1 cellular context compared by ENCODE assay signal in the genomic region with DNA sequence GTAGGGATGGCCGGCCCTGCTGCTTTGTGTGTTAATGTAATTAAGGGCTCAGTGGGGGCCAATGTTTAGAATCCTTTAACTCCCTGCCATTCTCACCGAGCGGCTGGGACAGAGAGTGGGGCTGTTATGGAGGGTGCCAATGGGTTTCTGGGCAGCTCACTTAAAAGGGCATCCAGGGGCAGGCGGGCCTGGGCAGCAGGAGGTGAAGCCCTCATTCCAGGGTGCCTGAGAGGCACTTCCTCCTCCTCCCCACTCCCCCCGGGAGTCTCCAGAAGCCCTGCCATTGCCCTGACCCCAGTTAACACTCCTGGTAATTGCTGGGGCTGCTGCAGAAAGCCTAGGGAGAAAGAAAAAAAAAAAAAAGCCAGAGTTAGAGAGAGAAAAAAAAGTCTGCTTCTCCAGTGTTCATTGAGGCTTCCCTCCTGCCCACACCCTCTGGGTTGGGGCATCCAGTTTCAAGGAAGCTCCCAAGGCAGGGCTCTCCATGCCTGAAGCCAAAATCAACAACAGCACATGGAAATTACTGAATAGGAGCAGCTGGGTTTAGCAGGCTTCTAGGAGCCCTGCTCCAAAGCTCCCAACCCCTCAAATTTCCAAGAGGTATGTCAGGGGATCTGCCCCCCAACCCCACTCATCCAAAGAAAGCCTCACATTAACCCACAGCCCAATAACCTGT.
TF ChIP-seq lines count a peak whose summit lies in the region.

No MANE protein-coding gene starts in this region.

TF ChIP-seq in HEK293, 187 proteins besides CTCF, POLR2A, EP300 and RAD21 (continued from another document and continues in another):
- TF ChIP-seq, protein P1, sequence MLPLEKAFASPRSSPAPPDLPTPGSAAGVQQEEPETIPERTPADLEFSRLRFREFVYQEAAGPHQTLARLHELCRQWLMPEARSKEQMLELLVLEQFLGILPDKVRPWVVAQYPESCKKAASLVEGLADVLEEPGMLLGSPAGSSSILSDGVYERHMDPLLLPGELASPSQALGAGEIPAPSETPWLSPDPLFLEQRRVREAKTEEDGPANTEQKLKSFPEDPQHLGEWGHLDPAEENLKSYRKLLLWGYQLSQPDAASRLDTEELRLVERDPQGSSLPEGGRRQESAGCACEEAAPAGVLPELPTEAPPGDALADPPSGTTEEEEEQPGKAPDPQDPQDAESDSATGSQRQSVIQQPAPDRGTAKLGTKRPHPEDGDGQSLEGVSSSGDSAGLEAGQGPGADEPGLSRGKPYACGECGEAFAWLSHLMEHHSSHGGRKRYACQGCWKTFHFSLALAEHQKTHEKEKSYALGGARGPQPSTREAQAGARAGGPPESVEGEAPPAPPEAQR (tag by site-specific recombination; IDR thresholded peaks at IDR 0.05): no peak
- TF ChIP-seq, protein P2, sequence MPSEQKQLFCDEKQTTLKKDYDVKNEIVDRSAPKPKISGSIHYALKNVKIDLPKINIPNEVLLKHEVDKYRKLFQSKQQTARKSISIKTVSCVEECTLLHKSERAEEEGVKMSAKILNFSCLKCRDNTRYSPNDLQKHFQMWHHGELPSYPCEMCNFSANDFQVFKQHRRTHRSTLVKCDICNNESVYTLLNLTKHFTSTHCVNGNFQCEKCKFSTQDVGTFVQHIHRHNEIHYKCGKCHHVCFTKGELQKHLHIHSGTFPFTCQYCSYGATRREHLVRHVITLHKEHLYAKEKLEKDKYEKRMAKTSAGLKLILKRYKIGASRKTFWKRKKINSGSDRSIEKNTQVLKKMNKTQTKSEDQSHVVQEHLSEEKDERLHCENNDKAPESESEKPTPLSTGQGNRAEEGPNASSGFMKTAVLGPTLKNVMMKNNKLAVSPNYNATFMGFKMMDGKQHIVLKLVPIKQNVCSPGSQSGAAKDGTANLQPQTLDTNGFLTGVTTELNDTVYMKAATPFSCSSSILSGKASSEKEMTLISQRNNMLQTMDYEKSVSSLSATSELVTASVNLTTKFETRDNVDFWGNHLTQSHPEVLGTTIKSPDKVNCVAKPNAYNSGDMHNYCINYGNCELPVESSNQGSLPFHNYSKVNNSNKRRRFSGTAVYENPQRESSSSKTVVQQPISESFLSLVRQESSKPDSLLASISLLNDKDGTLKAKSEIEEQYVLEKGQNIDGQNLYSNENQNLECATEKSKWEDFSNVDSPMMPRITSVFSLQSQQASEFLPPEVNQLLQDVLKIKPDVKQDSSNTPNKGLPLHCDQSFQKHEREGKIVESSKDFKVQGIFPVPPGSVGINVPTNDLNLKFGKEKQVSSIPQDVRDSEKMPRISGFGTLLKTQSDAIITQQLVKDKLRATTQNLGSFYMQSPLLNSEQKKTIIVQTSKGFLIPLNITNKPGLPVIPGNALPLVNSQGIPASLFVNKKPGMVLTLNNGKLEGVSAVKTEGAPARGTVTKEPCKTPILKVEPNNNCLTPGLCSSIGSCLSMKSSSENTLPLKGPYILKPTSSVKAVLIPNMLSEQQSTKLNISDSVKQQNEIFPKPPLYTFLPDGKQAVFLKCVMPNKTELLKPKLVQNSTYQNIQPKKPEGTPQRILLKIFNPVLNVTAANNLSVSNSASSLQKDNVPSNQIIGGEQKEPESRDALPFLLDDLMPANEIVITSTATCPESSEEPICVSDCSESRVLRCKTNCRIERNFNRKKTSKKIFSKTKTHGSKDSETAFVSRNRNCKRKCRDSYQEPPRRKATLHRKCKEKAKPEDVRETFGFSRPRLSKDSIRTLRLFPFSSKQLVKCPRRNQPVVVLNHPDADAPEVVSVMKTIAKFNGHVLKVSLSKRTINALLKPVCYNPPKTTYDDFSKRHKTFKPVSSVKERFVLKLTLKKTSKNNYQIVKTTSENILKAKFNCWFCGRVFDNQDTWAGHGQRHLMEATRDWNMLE (tag by site-specific recombination; conservative IDR thresholded peaks at IDR 0.05; ENCODE audit: low read depth): no peak
- TF ChIP-seq, protein P3, sequence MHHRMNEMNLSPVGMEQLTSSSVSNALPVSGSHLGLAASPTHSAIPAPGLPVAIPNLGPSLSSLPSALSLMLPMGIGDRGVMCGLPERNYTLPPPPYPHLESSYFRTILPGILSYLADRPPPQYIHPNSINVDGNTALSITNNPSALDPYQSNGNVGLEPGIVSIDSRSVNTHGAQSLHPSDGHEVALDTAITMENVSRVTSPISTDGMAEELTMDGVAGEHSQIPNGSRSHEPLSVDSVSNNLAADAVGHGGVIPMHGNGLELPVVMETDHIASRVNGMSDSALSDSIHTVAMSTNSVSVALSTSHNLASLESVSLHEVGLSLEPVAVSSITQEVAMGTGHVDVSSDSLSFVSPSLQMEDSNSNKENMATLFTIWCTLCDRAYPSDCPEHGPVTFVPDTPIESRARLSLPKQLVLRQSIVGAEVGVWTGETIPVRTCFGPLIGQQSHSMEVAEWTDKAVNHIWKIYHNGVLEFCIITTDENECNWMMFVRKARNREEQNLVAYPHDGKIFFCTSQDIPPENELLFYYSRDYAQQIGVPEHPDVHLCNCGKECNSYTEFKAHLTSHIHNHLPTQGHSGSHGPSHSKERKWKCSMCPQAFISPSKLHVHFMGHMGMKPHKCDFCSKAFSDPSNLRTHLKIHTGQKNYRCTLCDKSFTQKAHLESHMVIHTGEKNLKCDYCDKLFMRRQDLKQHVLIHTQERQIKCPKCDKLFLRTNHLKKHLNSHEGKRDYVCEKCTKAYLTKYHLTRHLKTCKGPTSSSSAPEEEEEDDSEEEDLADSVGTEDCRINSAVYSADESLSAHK (tag by site-specific recombination; IDR thresholded peaks at IDR 0.05): peak; percentile 75
- TF ChIP-seq, protein P4, sequence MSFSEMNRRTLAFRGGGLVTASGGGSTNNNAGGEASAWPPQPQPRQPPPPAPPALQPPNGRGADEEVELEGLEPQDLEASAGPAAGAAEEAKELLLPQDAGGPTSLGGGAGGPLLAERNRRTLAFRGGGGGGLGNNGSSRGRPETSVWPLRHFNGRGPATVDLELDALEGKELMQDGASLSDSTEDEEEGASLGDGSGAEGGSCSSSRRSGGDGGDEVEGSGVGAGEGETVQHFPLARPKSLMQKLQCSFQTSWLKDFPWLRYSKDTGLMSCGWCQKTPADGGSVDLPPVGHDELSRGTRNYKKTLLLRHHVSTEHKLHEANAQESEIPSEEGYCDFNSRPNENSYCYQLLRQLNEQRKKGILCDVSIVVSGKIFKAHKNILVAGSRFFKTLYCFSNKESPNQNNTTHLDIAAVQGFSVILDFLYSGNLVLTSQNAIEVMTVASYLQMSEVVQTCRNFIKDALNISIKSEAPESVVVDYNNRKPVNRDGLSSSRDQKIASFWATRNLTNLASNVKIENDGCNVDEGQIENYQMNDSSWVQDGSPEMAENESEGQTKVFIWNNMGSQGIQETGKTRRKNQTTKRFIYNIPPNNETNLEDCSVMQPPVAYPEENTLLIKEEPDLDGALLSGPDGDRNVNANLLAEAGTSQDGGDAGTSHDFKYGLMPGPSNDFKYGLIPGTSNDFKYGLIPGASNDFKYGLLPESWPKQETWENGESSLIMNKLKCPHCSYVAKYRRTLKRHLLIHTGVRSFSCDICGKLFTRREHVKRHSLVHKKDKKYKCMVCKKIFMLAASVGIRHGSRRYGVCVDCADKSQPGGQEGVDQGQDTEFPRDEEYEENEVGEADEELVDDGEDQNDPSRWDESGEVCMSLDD (tag by site-specific recombination; IDR thresholded peaks at IDR 0.05): no peak
- no peak for TF ChIP-seq GLI4 (tag by site-specific recombination; IDR thresholded peaks at IDR 0.05)
- no peak for TF ChIP-seq ZNF670 (tag by site-specific recombination; IDR thresholded peaks at IDR 0.05; ENCODE audit: low read depth)
- TF ChIP-seq YY2 (tag by site-specific recombination; IDR thresholded peaks at IDR 0.05): no peak
- TF ChIP-seq OVOL3 (tag by site-specific recombination; IDR thresholded peaks at IDR 0.05): no peak
- TF ChIP-seq ZNF211 (tag by site-specific recombination; IDR thresholded peaks at IDR 0.05; ENCODE audit: low read depth): no peak
- TF ChIP-seq, protein P5, sequence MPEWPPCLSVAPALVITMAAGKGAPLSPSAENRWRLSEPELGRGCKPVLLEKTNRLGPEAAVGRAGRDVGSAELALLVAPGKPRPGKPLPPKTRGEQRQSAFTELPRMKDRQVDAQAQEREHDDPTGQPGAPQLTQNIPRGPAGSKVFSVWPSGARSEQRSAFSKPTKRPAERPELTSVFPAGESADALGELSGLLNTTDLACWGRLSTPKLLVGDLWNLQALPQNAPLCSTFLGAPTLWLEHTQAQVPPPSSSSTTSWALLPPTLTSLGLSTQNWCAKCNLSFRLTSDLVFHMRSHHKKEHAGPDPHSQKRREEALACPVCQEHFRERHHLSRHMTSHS (tag by site-specific recombination; IDR thresholded peaks at IDR 0.05): no peak
- TF ChIP-seq ZNF677 (tag by site-specific recombination; IDR thresholded peaks at IDR 0.05): no peak
- no peak for TF ChIP-seq ZNF514 (tag by site-specific recombination; IDR thresholded peaks at IDR 0.05)
- TF ChIP-seq ZNF133 (tag by site-specific recombination; IDR thresholded peaks at IDR 0.05): no peak
- TF ChIP-seq ZNF791 (tag by site-specific recombination; IDR thresholded peaks at IDR 0.05): no peak
- no peak for TF ChIP-seq PRDM1 (tag by site-specific recombination; IDR thresholded peaks at IDR 0.05)
- TF ChIP-seq, protein P6, sequence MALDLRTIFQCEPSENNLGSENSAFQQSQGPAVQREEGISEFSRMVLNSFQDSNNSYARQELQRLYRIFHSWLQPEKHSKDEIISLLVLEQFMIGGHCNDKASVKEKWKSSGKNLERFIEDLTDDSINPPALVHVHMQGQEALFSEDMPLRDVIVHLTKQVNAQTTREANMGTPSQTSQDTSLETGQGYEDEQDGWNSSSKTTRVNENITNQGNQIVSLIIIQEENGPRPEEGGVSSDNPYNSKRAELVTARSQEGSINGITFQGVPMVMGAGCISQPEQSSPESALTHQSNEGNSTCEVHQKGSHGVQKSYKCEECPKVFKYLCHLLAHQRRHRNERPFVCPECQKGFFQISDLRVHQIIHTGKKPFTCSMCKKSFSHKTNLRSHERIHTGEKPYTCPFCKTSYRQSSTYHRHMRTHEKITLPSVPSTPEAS (tag by site-specific recombination; IDR thresholded peaks at IDR 0.05): no peak
- TF ChIP-seq, protein P7, sequence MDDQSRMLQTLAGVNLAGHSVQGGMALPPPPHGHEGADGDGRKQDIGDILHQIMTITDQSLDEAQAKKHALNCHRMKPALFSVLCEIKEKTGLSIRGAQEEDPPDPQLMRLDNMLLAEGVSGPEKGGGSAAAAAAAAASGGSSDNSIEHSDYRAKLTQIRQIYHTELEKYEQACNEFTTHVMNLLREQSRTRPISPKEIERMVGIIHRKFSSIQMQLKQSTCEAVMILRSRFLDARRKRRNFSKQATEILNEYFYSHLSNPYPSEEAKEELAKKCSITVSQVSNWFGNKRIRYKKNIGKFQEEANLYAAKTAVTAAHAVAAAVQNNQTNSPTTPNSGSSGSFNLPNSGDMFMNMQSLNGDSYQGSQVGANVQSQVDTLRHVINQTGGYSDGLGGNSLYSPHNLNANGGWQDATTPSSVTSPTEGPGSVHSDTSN (CRISPR knock-in tag; IDR thresholded peaks at IDR 0.05): no peak
- no peak for TF ChIP-seq ZNF76 (tag by site-specific recombination; IDR thresholded peaks at IDR 0.05; ENCODE audit: borderline replicate concordance, low read depth)
- TF ChIP-seq ZNF138 (tag by site-specific recombination; IDR thresholded peaks at IDR 0.05; ENCODE audit: borderline replicate concordance): no peak
- peak; percentile 80 for TF ChIP-seq SP7 (tag by site-specific recombination; IDR thresholded peaks at IDR 0.05)
- TF ChIP-seq HOXD13 (CRISPR knock-in tag; IDR thresholded peaks at IDR 0.05; ENCODE audit: borderline replicate concordance): no peak
- TF ChIP-seq, protein P8, sequence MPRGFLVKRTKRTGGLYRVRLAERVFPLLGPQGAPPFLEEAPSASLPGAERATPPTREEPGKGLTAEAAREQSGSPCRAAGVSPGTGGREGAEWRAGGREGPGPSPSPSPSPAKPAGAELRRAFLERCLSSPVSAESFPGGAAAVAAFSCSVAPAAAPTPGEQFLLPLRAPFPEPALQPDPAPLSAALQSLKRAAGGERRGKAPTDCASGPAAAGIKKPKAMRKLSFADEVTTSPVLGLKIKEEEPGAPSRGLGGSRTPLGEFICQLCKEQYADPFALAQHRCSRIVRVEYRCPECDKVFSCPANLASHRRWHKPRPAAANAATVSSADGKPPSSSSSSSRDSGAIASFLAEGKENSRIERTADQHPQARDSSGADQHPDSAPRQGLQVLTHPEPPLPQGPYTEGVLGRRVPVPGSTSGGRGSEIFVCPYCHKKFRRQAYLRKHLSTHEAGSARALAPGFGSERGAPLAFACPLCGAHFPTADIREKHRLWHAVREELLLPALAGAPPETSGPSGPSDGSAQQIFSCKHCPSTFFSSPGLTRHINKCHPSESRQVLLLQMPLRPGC (tag by site-specific recombination; IDR thresholded peaks at IDR 0.05): no peak
- no peak for TF ChIP-seq SALL2 (tag by site-specific recombination; IDR thresholded peaks at IDR 0.05; ENCODE audit: borderline replicate concordance)
- TF ChIP-seq, protein P9, sequence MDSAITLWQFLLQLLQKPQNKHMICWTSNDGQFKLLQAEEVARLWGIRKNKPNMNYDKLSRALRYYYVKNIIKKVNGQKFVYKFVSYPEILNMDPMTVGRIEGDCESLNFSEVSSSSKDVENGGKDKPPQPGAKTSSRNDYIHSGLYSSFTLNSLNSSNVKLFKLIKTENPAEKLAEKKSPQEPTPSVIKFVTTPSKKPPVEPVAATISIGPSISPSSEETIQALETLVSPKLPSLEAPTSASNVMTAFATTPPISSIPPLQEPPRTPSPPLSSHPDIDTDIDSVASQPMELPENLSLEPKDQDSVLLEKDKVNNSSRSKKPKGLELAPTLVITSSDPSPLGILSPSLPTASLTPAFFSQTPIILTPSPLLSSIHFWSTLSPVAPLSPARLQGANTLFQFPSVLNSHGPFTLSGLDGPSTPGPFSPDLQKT (IDR thresholded peaks at IDR 0.05; ENCODE audit: borderline replicate concordance, low read depth, low read length): no peak
- TF ChIP-seq ZFP37 (tag by site-specific recombination; IDR thresholded peaks at IDR 0.05): no peak
- TF ChIP-seq ZNF843 (tag by site-specific recombination; IDR thresholded peaks at IDR 0.05): no peak
- TF ChIP-seq ZNF146 (tag by site-specific recombination; IDR thresholded peaks at IDR 0.05): no peak
- no peak for TF ChIP-seq ZNF549 (tag by site-specific recombination; IDR thresholded peaks at IDR 0.05)
- no peak for TF ChIP-seq ZFP41 (tag by site-specific recombination; IDR thresholded peaks at IDR 0.05; ENCODE audit: borderline replicate concordance)
- no peak for TF ChIP-seq BCL11B (tag by site-specific recombination; IDR thresholded peaks at IDR 0.05; ENCODE audit: low read depth)
- TF ChIP-seq ZNF16 (tag by site-specific recombination; IDR thresholded peaks at IDR 0.05; ENCODE audit: low read depth): no peak
- peak; percentile 84 for TF ChIP-seq ZFP3 (tag by site-specific recombination; IDR thresholded peaks at IDR 0.05; ENCODE audit: low read depth)
- TF ChIP-seq ZNF335 (tag by site-specific recombination; conservative IDR thresholded peaks at IDR 0.05): peak; percentile 64
- TF ChIP-seq ZBTB17 (tag by site-specific recombination; IDR thresholded peaks at IDR 0.05): no peak
- TF ChIP-seq ZNF302 (tag by site-specific recombination; IDR thresholded peaks at IDR 0.05; ENCODE audit: low read depth): no peak
- TF ChIP-seq ZNF560 (tag by site-specific recombination; IDR thresholded peaks at IDR 0.05; ENCODE audit: borderline replicate concordance): no peak
- TF ChIP-seq ZBTB8A (tag by site-specific recombination; IDR thresholded peaks at IDR 0.05): peak; percentile 84
- TF ChIP-seq ZNF155 (tag by site-specific recombination; IDR thresholded peaks at IDR 0.05): no peak
- TF ChIP-seq ZNF660 (tag by site-specific recombination; IDR thresholded peaks at IDR 0.05): no peak
